In genomic region chr3:29937185-29937584, GRCh38 we compare ENCODE assay signal across 20 cellular contexts.
DNase-seq lines count a peak whose midpoint lies in the region; ATAC-seq, FAIRE-seq and TF ChIP-seq lines count a peak whose summit lies in the region.
"Had no signal": no experiment of that assay in that cellular context is flagged by ENCODE, and none has a peak within 500 bp of the region (broad histone marks: within the 10 kb centered on the region; RNA-seq: fewer than 3 reads in every experiment).

No MANE protein-coding gene starts in this region.

- H3K36me3 ChIP-seq in mammary epithelial cell (ENCODE audit: insufficient read depth, low read length) (no peaks in the 10 kb centered on the region), keratinocyte (ENCODE audit: control insufficient read depth in 2 of 2, extremely low read depth in 1 of 2, insufficient read depth in 2 of 2, low read length in 2 of 2) (no peaks in the 10 kb centered on the region), neural progenitor cell (no peaks in the 10 kb centered on the region), gastroesophageal sphincter (no peaks in the 10 kb centered on the region)
- H3K36me3 ChIP-seq: neutrophil had no signal

- peak overlapping the region; percentile 44 for H3K4me2 ChIP-seq in mammary epithelial cell (ENCODE audit: insufficient read depth, low read depth, low read length)
- peak overlapping the region; percentile 37 for H3K4me2 ChIP-seq in keratinocyte (ENCODE audit: control insufficient read depth, extremely low read depth, insufficient read depth, low read depth, low read length)
- H3K4me2 ChIP-seq in neural progenitor cell, result no peak overlapping the region

- H3K9me3 ChIP-seq in mammary epithelial cell (replicated peaks; ENCODE audit: insufficient read depth, low read length), result no peaks in the 10 kb centered on the region
- no peaks in the 10 kb centered on the region for H3K9me3 ChIP-seq in keratinocyte (ENCODE audit: control insufficient read depth, low read depth, low read length)
- no peaks in the 10 kb centered on the region for H3K9me3 ChIP-seq in neural progenitor cell (ENCODE audit: low read depth)
- no peaks in the 10 kb centered on the region for H3K9me3 ChIP-seq in gastroesophageal sphincter
- H3K9me3 ChIP-seq: mucosa of descending colon, neutrophil had no signal

- H3K9me3 Mint-ChIP-seq in neural progenitor cell, result no peaks in the 10 kb centered on the region
- H3K9me3 Mint-ChIP-seq: activated CD4-positive, alpha-beta memory T cell treated with anti-CD3 and anti-CD28 coated beads, Interleukin-2, amount 10 ng/mL, durations not matched to agents 7 days and 5 days; activated naive CD4-positive, alpha-beta T cell treated with anti-CD3 and anti-CD28 coated beads, Interleukin-2, amount 50 U/mL, for 24 hours; activated T-cell treated with anti-CD3 and anti-CD28 coated beads, Interleukin-2, amount 50 U/mL, for 24 hours had no signal

- ATAC-seq in HG03045 (IDR thresholded peaks at IDR 0.05; ENCODE audit: unreplicated experiment), result no peak
- ATAC-seq in gastroesophageal sphincter, result no peak
- ATAC-seq: mucosa of descending colon, right cardiac atrium, T-helper 17 cell had no signal

- H3K27ac Mint-ChIP-seq in neural progenitor cell, result no peak overlapping the region
- H3K27ac Mint-ChIP-seq: activated CD4-positive, alpha-beta memory T cell treated with anti-CD3 and anti-CD28 coated beads, Interleukin-2, amount 10 ng/mL, durations not matched to agents 7 days and 5 days; activated naive CD4-positive, alpha-beta T cell treated with anti-CD3 and anti-CD28 coated beads, Interleukin-2, amount 50 U/mL, for 24 hours; activated T-cell treated with anti-CD3 and anti-CD28 coated beads, Interleukin-2, amount 50 U/mL, for 24 hours; T-helper 17 cell had no signal

- H3K36me3 Mint-ChIP-seq in neural progenitor cell, result no peaks in the 10 kb centered on the region
- H3K36me3 Mint-ChIP-seq: activated naive CD4-positive, alpha-beta T cell treated with anti-CD3 and anti-CD28 coated beads, Interleukin-2, amount 50 U/mL, for 24 hours had no signal

- dilution Hi-C loops in mammary epithelial cell (cut with HindIII; ENCODE audit: low sequenced_read_pairs), result no loop called here
- dilution Hi-C loops in keratinocyte (cut with MboI; ENCODE audit: extremely low pct_ligation_motif_present, low sequenced_read_pairs), result no loop called here

- no peaks in the 10 kb centered on the region for H3K27me3 ChIP-seq in mammary epithelial cell (ENCODE audit: insufficient read depth, low read length)
- no peaks in the 10 kb centered on the region for H3K27me3 ChIP-seq in keratinocyte (ENCODE audit: control insufficient read depth, extremely low read depth, insufficient read depth, low read length)
- H3K27me3 ChIP-seq in neural progenitor cell, result no peaks in the 10 kb centered on the region
- no peaks in the 10 kb centered on the region for H3K27me3 ChIP-seq in gastroesophageal sphincter
- H3K27me3 ChIP-seq: neutrophil had no signal

- in situ Hi-C loops in mammary epithelial cell (cut with MboI; ENCODE audit: low sequenced_read_pairs in 2 of 2), result no loop called here

- H3K27ac ChIP-seq in mammary epithelial cell (ENCODE audit: insufficient read depth, low read depth, low read length) (peak overlapping the region; percentile 12), keratinocyte (ENCODE audit: control insufficient read depth, insufficient read depth, low read length) (peak overlapping the region; percentile 31), neural progenitor cell (no peak overlapping the region), gastroesophageal sphincter (no peak overlapping the region)
- H3K27ac ChIP-seq: HL-60, neutrophil had no signal

- TF ChIP-seq CTCF in mammary epithelial cell (conservative IDR thresholded peaks at IDR 0.05 in 1 of 2, IDR thresholded peaks at IDR 0.05 in 1 of 2; ENCODE audit: extremely low read depth in 1 of 2, insufficient read depth in 1 of 2, low read depth in 1 of 2, low read length in 2 of 2), result no peak
- TF ChIP-seq CTCF in keratinocyte (optimal IDR thresholded peaks at IDR 0.05 in 1 of 3, IDR thresholded peaks at IDR 0.05 in 1 of 3, conservative IDR thresholded peaks at IDR 0.05 in 1 of 3; ENCODE audit: extremely low read depth in 1 of 3, insufficient read depth in 2 of 3, low read length in 3 of 3), result no peak
- TF ChIP-seq CTCF in neural progenitor cell (IDR thresholded peaks at IDR 0.05), result no peak
- no peak for TF ChIP-seq CTCF in gastroesophageal sphincter (IDR thresholded peaks at IDR 0.05)

- H2AFZ ChIP-seq in mammary epithelial cell (ENCODE audit: low read depth, low read length) (no peak overlapping the region), keratinocyte (ENCODE audit: control insufficient read depth, low read length) (no peak overlapping the region), neural progenitor cell (replicated peaks) (no peak overlapping the region)

- no TSS peak for BruUV-seq in mammary epithelial cell (replicated peaks; lab: Mats Ljungman, UMichigan)

- H3K4me1 ChIP-seq in mammary epithelial cell (ENCODE audit: insufficient read depth, low read length), result peaks cover 8% of the 10 kb centered on the region
- peaks cover 20% of the 10 kb centered on the region for H3K4me1 ChIP-seq in keratinocyte (ENCODE audit: control insufficient read depth, extremely low read depth, insufficient read depth, low read length)
- H3K4me1 ChIP-seq in neural progenitor cell, result peaks cover 6% of the 10 kb centered on the region
- peaks cover 0 to 19% (median 0%) of the 10 kb centered on the region in 3 donors for H3K4me1 ChIP-seq in gastroesophageal sphincter

- no peak for TF ChIP-seq POLR2A in gastroesophageal sphincter (IDR thresholded peaks at IDR 0.05)

- no peak overlapping the region for H3K4me3 Mint-ChIP-seq in neural progenitor cell
- H3K4me3 Mint-ChIP-seq: activated CD4-positive, alpha-beta memory T cell treated with anti-CD3 and anti-CD28 coated beads, Interleukin-2, amount 10 ng/mL, durations not matched to agents 7 days and 5 days; activated naive CD4-positive, alpha-beta T cell treated with anti-CD3 and anti-CD28 coated beads, Interleukin-2, amount 50 U/mL, for 24 hours; activated T-cell treated with anti-CD3 and anti-CD28 coated beads, Interleukin-2, amount 50 U/mL, for 24 hours; T-helper 17 cell had no signal

- TF ChIP-seq EP300 in gastroesophageal sphincter (IDR thresholded peaks at IDR 0.05), result no peak

- no peaks in the 10 kb centered on the region for H3K27me3 Mint-ChIP-seq in neural progenitor cell (ENCODE audit: insufficient read depth, low read depth)

- H3K4me3 ChIP-seq in mammary epithelial cell (replicated peaks in 1 of 3; ENCODE audit: insufficient read depth in 1 of 3, low read depth in 2 of 3, low read length in 3 of 3) (no peak overlapping the region), keratinocyte (ENCODE audit: control insufficient read depth in 2 of 3, extremely low read depth in 1 of 3, insufficient read depth in 2 of 3, low read depth in 1 of 3, low read length in 3 of 3) (no peak overlapping the region), neural progenitor cell (no peak overlapping the region), gastroesophageal sphincter (no peak overlapping the region)
- H3K4me3 ChIP-seq: mucosa of descending colon had no signal

- DNase-seq in ELR (ENCODE audit: low read depth), result peak; percentile 82
- DNase-seq in NCI-H226, result peak; percentile 40
- peak; percentile 64 for DNase-seq in mammary epithelial cell
- peak; percentile 7 for DNase-seq in keratinocyte (ENCODE audit: low read depth, low spot score)
- DNase-seq in COLO668 (lab: John Stamatoyannopoulos, UW; ENCODE audit: unreplicated experiment), result no peak
- no peak for DNase-seq in neural progenitor cell (ENCODE audit: low spot score)
- DNase-seq: activated CD4-positive, alpha-beta memory T cell treated with anti-CD3 and anti-CD28 coated beads, Interleukin-2, amount 10 ng/mL, durations not matched to agents 7 days and 5 days; activated T-cell treated with anti-CD3 and anti-CD28 coated beads, Interleukin-2, amount 50 U/mL, for 24 hours; COR-L47; mucosa of descending colon; NCI-H1694; right cardiac atrium; Right ventricle myocardium superior; stimulated activated CD4-positive, alpha-beta T cell treated with anti-CD3 and anti-CD28 coated beads, Interleukin-4, amount 100 ng/mL, for 1 hour; T-helper 17 cell had no signal

- H4K20me1 ChIP-seq in mammary epithelial cell (ENCODE audit: insufficient read depth, low read length) (no peaks in the 10 kb centered on the region), keratinocyte (ENCODE audit: control insufficient read depth, extremely low read depth, insufficient read depth, low read length) (no peaks in the 10 kb centered on the region), neural progenitor cell (ENCODE audit: low read depth) (no peaks in the 10 kb centered on the region)

- CTCF ChIA-PET in mammary epithelial cell (lab: Charles Lee; ENCODE audit: low non-redundant PET), result no interaction called here

- no peaks in the 10 kb centered on the region for H3K9me1 ChIP-seq in keratinocyte (ENCODE audit: control insufficient read depth, extremely low read depth, insufficient read depth, low read length)

- H3K9ac ChIP-seq in mammary epithelial cell (ENCODE audit: insufficient read depth, low read length), result no peak overlapping the region
- H3K9ac ChIP-seq in keratinocyte (ENCODE audit: control insufficient read depth, extremely low read depth, insufficient read depth, low read length), result no peak overlapping the region
- H3K9ac ChIP-seq in neural progenitor cell, result no peak overlapping the region

- no peaks in the 10 kb centered on the region for H3F3A ChIP-seq in neural progenitor cell (ENCODE audit: low read depth)

- H3K79me2 ChIP-seq in mammary epithelial cell (ENCODE audit: insufficient read depth, low read length) (no peaks in the 10 kb centered on the region), keratinocyte (ENCODE audit: control insufficient read depth, insufficient read depth, low read length) (no peaks in the 10 kb centered on the region), neural progenitor cell (ENCODE audit: low read depth) (no peaks in the 10 kb centered on the region)

- peaks cover 12% of the 10 kb centered on the region for H3K4me1 Mint-ChIP-seq in neural progenitor cell
- H3K4me1 Mint-ChIP-seq: activated naive CD4-positive, alpha-beta T cell treated with anti-CD3 and anti-CD28 coated beads, Interleukin-2, amount 50 U/mL, for 24 hours; T-helper 17 cell had no signal

- FAIRE-seq in keratinocyte (lab: Jason Lieb, UNC), result peak; percentile 39

- intact Hi-C loops in mammary epithelial cell (cut with micrococcal nuclease), result no loop called here

Comparison
In these comparisons a context has a peak if more than half of its experiments do, and no peak if none do; other contexts are left out.
1. DNase-seq: peak in ELR (single experiment), NCI-H226 (single experiment), mammary epithelial cell (single experiment) and keratinocyte (single experiment); none in COLO668 (single experiment) and neural progenitor cell (single experiment).
2. H3K27ac ChIP-seq: peak in mammary epithelial cell (single experiment) and keratinocyte (single experiment); none in neural progenitor cell (single experiment) and gastroesophageal sphincter (0 of 4).